8 cellular contexts compared by ENCODE assay signal in the genomic region with DNA sequence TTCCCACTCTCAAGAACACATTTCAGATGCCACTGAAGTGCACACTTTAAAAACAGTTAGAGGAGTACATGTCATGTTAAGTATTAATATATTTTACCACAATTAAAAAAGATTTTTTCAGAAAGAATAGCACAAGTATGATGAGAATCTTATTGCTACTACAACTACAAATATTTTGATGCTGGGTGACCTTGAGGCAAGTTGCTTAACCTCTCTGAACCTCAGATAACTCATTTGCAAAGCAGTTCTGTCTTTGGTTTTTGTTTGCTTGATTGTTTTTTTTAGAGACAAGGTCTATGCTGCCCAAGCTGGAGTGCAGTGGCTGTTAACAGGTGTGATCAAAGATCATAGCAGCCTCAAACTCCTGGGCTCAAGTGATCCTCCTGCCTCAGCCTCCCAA. TPM values are rescaled to one million over a fixed set of nuclear protein-coding genes. Genes with fewer than 3 reads are reported as not detected.
"Had no signal": no experiment of that assay in that cellular context is flagged by ENCODE, and none has a peak within 500 bp of the region (broad histone marks: within the 10 kb centered on the region; RNA-seq: fewer than 3 reads in every experiment).

No MANE protein-coding gene starts in this region.

- FAIRE-seq: HTR-8/SVneo had no signal

- H3K9me3 Mint-ChIP-seq: IgD-negative memory B cell had no signal

- H3K4me3 Mint-ChIP-seq: IgD-negative memory B cell had no signal

- H3K9ac ChIP-seq: KMS-11 had no signal

- DNase-seq: IMR-90, KBM-7, KG1 had no signal

- H3K27me3 Mint-ChIP-seq: IgD-negative memory B cell had no signal

- H3K27ac ChIP-seq: HL-60, KMS-11 had no signal

- H3K27ac Mint-ChIP-seq: IgD-negative memory B cell had no signal

- H3K4me2 ChIP-seq: KMS-11 had no signal

RNA-seq across cellular contexts. Expression of a gene that starts 13.7 kb away (rescaled TPM):
- total RNA-seq: HT-29 had no signal
